10 cellular contexts compared by ENCODE assay signal in the genomic region with DNA sequence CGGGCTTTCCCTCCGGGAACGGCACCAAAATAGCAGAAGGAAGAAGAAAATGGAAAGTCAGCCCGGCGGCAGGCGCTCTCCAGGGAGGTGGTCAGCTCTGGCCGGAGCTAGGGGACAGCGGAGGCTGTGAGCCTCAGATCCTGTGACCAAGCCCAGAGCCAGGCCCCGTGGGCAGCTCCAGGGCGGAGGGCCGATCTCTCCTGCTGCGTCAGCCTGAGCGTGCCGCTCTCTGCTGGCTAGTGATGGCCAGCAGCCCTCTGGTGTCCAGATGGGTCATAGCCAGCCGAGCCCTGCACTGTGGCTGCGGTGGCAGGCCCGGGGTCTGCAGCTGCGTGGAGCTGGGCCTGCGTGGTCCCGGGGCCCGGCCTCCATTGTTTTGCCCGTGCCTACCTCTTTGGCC. TPM values are rescaled to one million over a fixed set of nuclear protein-coding genes. Genes with fewer than 3 reads are reported as not detected.
A peak's percentile ranks its signal among the peaks of the same experiment; 100 is the strongest.
DNase-seq lines count a peak whose midpoint lies in the region; ATAC-seq and TF ChIP-seq lines count a peak whose summit lies in the region.
"Had no signal": no experiment of that assay in that cellular context is flagged by ENCODE, and none has a peak within 500 bp of the region (broad histone marks: within the 10 kb centered on the region; RNA-seq: fewer than 3 reads in every experiment).

No MANE protein-coding gene starts in this region.

- H3K14ac ChIP-seq in H9 (ENCODE audit: insufficient read depth, low read length) = no peak overlapping the region

- no peak overlapping the region for H2BK120ac ChIP-seq in H9 (ENCODE audit: low read depth, low read length, poor library complexity, severe bottlenecking)

- H3K9ac ChIP-seq in H9 (ENCODE audit: extremely low read depth, insufficient read length, low read length) = no peak overlapping the region

- no peak overlapping the region for H2BK12ac ChIP-seq in H9 (ENCODE audit: insufficient read length, low read depth, low read length)

- no peak overlapping the region for H3K4ac ChIP-seq in H9 (ENCODE audit: low read depth, low read length)

- no peak overlapping the region for H3K4me3 ChIP-seq in brain microvascular endothelial cell (ENCODE audit: low read depth, low read length)
- H3K4me3 ChIP-seq: SK-N-MC had no signal

- H3K27me3 Mint-ChIP-seq in H9 (ENCODE audit: low read depth) = peaks cover 3% of the 10 kb centered on the region; the same call in 1 of the 2 replicates

- no peak overlapping the region for H3K23ac ChIP-seq in H9 (ENCODE audit: insufficient read length, low read depth, low read length)

- H3K4me3 Mint-ChIP-seq in H9 = no peak overlapping the region

- no peaks in the 10 kb centered on the region for H3K79me2 ChIP-seq in H9 (ENCODE audit: insufficient read depth, low read length)

- H2AK5ac ChIP-seq in H9 (ENCODE audit: insufficient read length, low read length) = no peak overlapping the region

- H2AFZ ChIP-seq in H9 (ENCODE audit: low read length) = no peak overlapping the region

- in situ Hi-C loops in brain microvascular endothelial cell (cut with HindIII; ENCODE audit: low pct_ligation_motif_present, low sequenced_read_pairs) = no loop called here

- H4K20me1 ChIP-seq in H9 (ENCODE audit: control insufficient read depth, insufficient read depth, insufficient read length) = no peaks in the 10 kb centered on the region

- no peak overlapping the region for H2BK20ac ChIP-seq in H9 (ENCODE audit: low read depth, low read length, poor library complexity, severe bottlenecking)

- H3K4me1 ChIP-seq in H9 (ENCODE audit: insufficient read depth, low read length) = peaks cover 1% of the 10 kb centered on the region; the same call in 1 of the 2 replicates

- no peaks in the 10 kb centered on the region for H3K23me2 ChIP-seq in H9 (ENCODE audit: insufficient read length, low read depth, low read length, poor library complexity, severe bottlenecking)

- no peaks in the 10 kb centered on the region for H3K36me3 ChIP-seq in brain microvascular endothelial cell (replicated peaks)

- H3K79me1 ChIP-seq in H9 (ENCODE audit: insufficient read depth, low read depth, low read length, poor library complexity, severe bottlenecking) = no peaks in the 10 kb centered on the region

- H3K27me3 ChIP-seq in H9 (ENCODE audit: insufficient read depth, low read length) (no peaks in the 10 kb centered on the region), brain microvascular endothelial cell (replicated peaks) (no peaks in the 10 kb centered on the region)

- TF ChIP-seq CTCF in H9 (conservative IDR thresholded peaks at IDR 0.05) (peak; percentile 48), brain microvascular endothelial cell (IDR thresholded peaks at IDR 0.05; ENCODE audit: low read depth, low read length, missing control alignments) (peak; percentile 86)

- H3T11ph ChIP-seq in H9 (ENCODE audit: low read length) = no peak overlapping the region

- H3K4me2 ChIP-seq in H9 (ENCODE audit: insufficient read depth, insufficient read length, low read length) = no peak overlapping the region

- no peak overlapping the region for H4K91ac ChIP-seq in H9 (ENCODE audit: insufficient read length, low read depth, low read length)

- peaks cover 4% of the 10 kb centered on the region in 2 experiments; a peak in 3 of 5 replicates for H3K9me3 Mint-ChIP-seq in H9
- H3K9me3 Mint-ChIP-seq: naive thymus-derived CD8-positive, alpha-beta T cell had no signal

- DNase-seq in H9 (peak; percentile 74), brain microvascular endothelial cell (peak; percentile 48), islet precursor cell (peak; percentile 86), substantia nigra (lab: John Stamatoyannopoulos, UW) (peak in 29 of 49 donors; percentile 35 to 87 (median 72)), activated T-cell treated with anti-CD3 and anti-CD28 coated beads for 4 hours (no peak), T-helper 9 cell (no peak)
- DNase-seq: naive thymus-derived CD8-positive, alpha-beta T cell had no signal

- no peak overlapping the region for H3K56ac ChIP-seq in H9 (ENCODE audit: insufficient read length, low read depth, low read length)

- H2BK5ac ChIP-seq in H9 (ENCODE audit: insufficient read length, low read length) = no peak overlapping the region

- ATAC-seq in GM18511 (IDR thresholded peaks at IDR 0.05; ENCODE audit: unreplicated experiment) (no peak), GM21529 (IDR thresholded peaks at IDR 0.05; ENCODE audit: unreplicated experiment) (no peak)
- ATAC-seq: naive thymus-derived CD8-positive, alpha-beta T cell had no signal

- no peak overlapping the region for H4K8ac ChIP-seq in H9 (replicated peaks; ENCODE audit: insufficient read length, low read depth, low read length)

- no peaks in the 10 kb centered on the region for H3K9me3 ChIP-seq in H9 (ENCODE audit: control insufficient read depth, low read depth, low read length)

- no peak overlapping the region for H2BK15ac ChIP-seq in H9 (ENCODE audit: low read depth, low read length)

- H3K27ac ChIP-seq in H9 (ENCODE audit: insufficient read length, low read depth, low read length) (no peak overlapping the region), brain microvascular endothelial cell (no peak overlapping the region), substantia nigra (ENCODE audit: low read depth, low read length, poor library complexity, severe bottlenecking) (no peak overlapping the region)
- H3K27ac ChIP-seq: SK-N-MC had no signal

- H3K36me3 Mint-ChIP-seq in H9 (ENCODE audit: insufficient read depth in 1 of 3, low read depth in 3 of 3) = no peaks in the 10 kb centered on the region
- H3K36me3 Mint-ChIP-seq: naive thymus-derived CD8-positive, alpha-beta T cell had no signal

- no CpG with 5 or more reads among the region's 22 CpGs for WGBS in H9 (ENCODE audit: extremely low coverage, insufficient read length, low lambda C conversion rate)

- no peak overlapping the region for H3K27ac Mint-ChIP-seq in H9

- H4K5ac ChIP-seq in H9 (ENCODE audit: insufficient read length, low read depth, low read length) = no peak overlapping the region

- H3K4me1 Mint-ChIP-seq in H9 = peaks cover 4 to 11% of the 10 kb centered on the region in 2 experiments; a peak in 2 of 4 replicates

- no peak overlapping the region for H3K18ac ChIP-seq in H9 (ENCODE audit: insufficient read length, low read depth, low read length)

RNA-seq across cellular contexts. Expression of gene NRARP, which starts 16.9 kb away (rescaled TPM):
- 22.8 and 23.8 TPM in 2 replicates for total RNA-seq in H9 (2021)

RNA-seq across cellular contexts. Expression of gene TOR4A, which starts 41.5 kb away (rescaled TPM):
- 5.9 and 6.2 TPM in 2 replicates for total RNA-seq in H9 (2021)

Comparison
In these comparisons a context has a peak if more than half of its experiments do, and no peak if none do; other contexts are left out.
1. DNase-seq: peak in H9 (single experiment), brain microvascular endothelial cell (single experiment), islet precursor cell (single experiment) and substantia nigra (29 of 49); none in activated T-cell treated with anti-CD3 and anti-CD28 coated beads for 4 hours (single experiment) and T-helper 9 cell (single experiment).